In the genomic region with DNA sequence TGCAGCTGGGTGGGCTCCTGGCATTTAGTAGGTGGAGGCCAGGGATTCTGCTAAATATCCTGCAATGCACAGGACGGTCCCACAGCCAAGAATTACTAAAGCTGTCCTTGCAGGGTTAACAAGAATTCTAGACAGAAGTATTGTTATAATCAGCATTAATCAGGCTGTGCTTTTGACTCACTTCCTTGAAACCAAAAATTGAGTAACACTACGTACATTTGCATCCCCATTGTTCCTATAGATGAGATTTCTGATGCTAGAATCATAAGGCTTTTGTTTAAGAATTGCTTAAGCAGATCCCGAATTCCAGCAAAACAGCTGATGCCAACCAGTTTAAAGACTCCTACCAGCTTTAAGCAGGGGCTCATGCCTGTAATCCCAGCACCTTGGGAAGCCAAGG, we compare ENCODE assay signal across 9 cellular contexts. TPM values are rescaled to one million over a fixed set of nuclear protein-coding genes. Genes with fewer than 3 reads are reported as not detected.
DNase-seq lines count a peak whose midpoint lies in the region; ATAC-seq, FAIRE-seq and TF ChIP-seq lines count a peak whose summit lies in the region.
"Had no signal": no experiment of that assay in that cellular context is flagged by ENCODE, and none has a peak within 500 bp of the region (broad histone marks: within the 10 kb centered on the region; RNA-seq: fewer than 3 reads in every experiment).

No MANE protein-coding gene starts in this region.

- peak overlapping the region; percentile 88 for H2AFZ ChIP-seq in HCT116 (ENCODE audit: low read depth, low read length, poor library complexity, severe bottlenecking)

- TF ChIP-seq CTCF in HCT116 (IDR thresholded peaks at IDR 0.05 in 2 of 3, conservative IDR thresholded peaks at IDR 0.05 in 1 of 3; ENCODE audit: borderline replicate concordance in 1 of 3, insufficient read depth in 1 of 3, low read depth in 2 of 3, low read length in 2 of 3) (no peak), NB4 (IDR thresholded peaks at IDR 0.05; ENCODE audit: low read depth, low read length) (no peak), bronchial epithelial cell (IDR thresholded peaks at IDR 0.05; ENCODE audit: insufficient read depth, low read length, severe bottlenecking) (no peak), fibroblast of the aortic adventitia (IDR thresholded peaks at IDR 0.05; ENCODE audit: insufficient read depth, low read length) (no peak), GM13977 (IDR thresholded peaks at IDR 0.05; ENCODE audit: extremely low read depth, insufficient read depth, missing control alignments) (no peak)

- intact Hi-C loops in HCT116 (cut with micrococcal nuclease) = loop anchor here (1.0 to 10.0 kb wide), 5 partner anchors 214 to 659 kb away; a partner anchor contains a TSS

- H4K20me1 ChIP-seq in HCT116 (ENCODE audit: insufficient read depth) = no peaks in the 10 kb centered on the region

- no TSS peak for BruUV-seq in HCT116 (replicated peaks; lab: Mats Ljungman, UMichigan)

- POLR2A ChIA-PET in HCT116 (lab: Charles Lee) = no interaction called here

- no peak overlapping the region for H3K9ac ChIP-seq in HCT116 (ENCODE audit: low read length)

- RAD21 ChIA-PET in HCT116 (lab: Charles Lee; ENCODE audit: low non-redundant PET in 1 of 2, low total read pairs in 2 of 2, uncharacterized antibody in 2 of 2, unreplicated experiment in 2 of 2) = interaction anchor here in 1 of 2 experiments (1.4 kb wide), 1 partner anchor 483 kb away, joined by 3 read pairs; no protein-coding TSS in a partner anchor

- H3K9me3 ChIP-seq in HCT116 (ENCODE audit: control insufficient read depth in 1 of 2, insufficient read depth in 1 of 2, low read depth in 1 of 2, low read length in 2 of 2) = no peaks in the 10 kb centered on the region

- H3K9me2 ChIP-seq in HCT116 (ENCODE audit: insufficient read depth) = no peaks in the 10 kb centered on the region

- H3K27me3 ChIP-seq in HCT116 (ENCODE audit: insufficient read depth, low read length) (peaks cover 21% of the 10 kb centered on the region), bronchial epithelial cell (ENCODE audit: control insufficient read depth, insufficient read depth, low read length) (peaks cover 12% of the 10 kb centered on the region)

- in situ Hi-C loops in GM13977 (cut with MboI; ENCODE audit: low pct_unique_long_range_greater_than_20kb, low sequenced_read_pairs, unreplicated experiment) = loop anchor here (25.0 kb wide), 2 partner anchors 224 to 449 kb away; a partner anchor contains a TSS

- no peak for FAIRE-seq in bronchial epithelial cell (lab: Jason Lieb, UNC)

- H3K4me2 ChIP-seq in HCT116 (ENCODE audit: low read length) = no peak overlapping the region

- no peak for DNase-seq in HCT116 (ENCODE audit: low read depth, low spot score)
- DNase-seq in NB4 (ENCODE audit: low read depth) = peak; percentile 10
- peak; percentile 88 for DNase-seq in bronchial epithelial cell (ENCODE audit: low read depth)
- peak; percentile 4 for DNase-seq in fibroblast of the aortic adventitia (ENCODE audit: low read depth)
- DNase-seq in HPDE6-E6E7 (ENCODE audit: extremely low spot score) = no peak
- no peak for DNase-seq in amniotic stem cell (lab: John Stamatoyannopoulos, UW)
- DNase-seq in GM13977 (ENCODE audit: low spot score) = no peak

- CTCF ChIA-PET in HCT116 (lab: Charles Lee) = interaction anchor here (1.4 to 1.9 kb wide), 2 partner anchors 257 to 483 kb away, joined by 3 to 23 read pairs; no protein-coding TSS in a partner anchor

- H3K79me2 ChIP-seq in HCT116 (ENCODE audit: insufficient read depth, low read length) = no peaks in the 10 kb centered on the region

- TF ChIP-seq POLR2A in HCT116 (IDR thresholded peaks at IDR 0.05; ENCODE audit: borderline replicate concordance, extremely low read depth, insufficient read depth, insufficient read length) (no peak), NB4 (IDR thresholded peaks at IDR 0.05; ENCODE audit: extremely low read depth, insufficient read length) (no peak)

- H3K36me3 ChIP-seq in HCT116 (ENCODE audit: control insufficient read depth in 1 of 2, insufficient read depth in 2 of 2, low read length in 2 of 2) = no peaks in the 10 kb centered on the region
- no peaks in the 10 kb centered on the region for H3K36me3 ChIP-seq in bronchial epithelial cell (ENCODE audit: control insufficient read depth, insufficient read depth, low read length)

- no peak overlapping the region for H3K27ac ChIP-seq in HCT116 (ENCODE audit: low read depth, low read length)

- TF ChIP-seq RAD21 in HCT116 (IDR thresholded peaks at IDR 0.05; ENCODE audit: low read depth) = no peak

- no peak for ATAC-seq in HCT116

- H3K4me3 ChIP-seq in HCT116 (replicated peaks in 1 of 2; ENCODE audit: low read depth in 1 of 2, low read length in 2 of 2) = no peak overlapping the region
- H3K4me3 ChIP-seq in NB4 (ENCODE audit: low read depth, low read length) = no peak overlapping the region
- no peak overlapping the region for H3K4me3 ChIP-seq in bronchial epithelial cell (ENCODE audit: low read depth, low read length)
- no peak overlapping the region for H3K4me3 ChIP-seq in fibroblast of the aortic adventitia (ENCODE audit: low read depth, low read length)

- H3K4me1 ChIP-seq in HCT116 (ENCODE audit: control insufficient read depth in 1 of 2, insufficient read depth in 2 of 2, low read length in 2 of 2) = peaks cover 0 to 9% of the 10 kb centered on the region in 2 experiments; a peak in 1 of 4 replicates

TF ChIP-seq in HCT116, 20 proteins besides CTCF, POLR2A, EP300 and RAD21:
- TF ChIP-seq CBX3 (IDR thresholded peaks at IDR 0.05; ENCODE audit: low read depth) = no peak
- TF ChIP-seq JUND (IDR thresholded peaks at IDR 0.05) = no peak
- TF ChIP-seq FOSL1 (IDR thresholded peaks at IDR 0.05; ENCODE audit: low read depth) = no peak
- TF ChIP-seq, protein P1, sequence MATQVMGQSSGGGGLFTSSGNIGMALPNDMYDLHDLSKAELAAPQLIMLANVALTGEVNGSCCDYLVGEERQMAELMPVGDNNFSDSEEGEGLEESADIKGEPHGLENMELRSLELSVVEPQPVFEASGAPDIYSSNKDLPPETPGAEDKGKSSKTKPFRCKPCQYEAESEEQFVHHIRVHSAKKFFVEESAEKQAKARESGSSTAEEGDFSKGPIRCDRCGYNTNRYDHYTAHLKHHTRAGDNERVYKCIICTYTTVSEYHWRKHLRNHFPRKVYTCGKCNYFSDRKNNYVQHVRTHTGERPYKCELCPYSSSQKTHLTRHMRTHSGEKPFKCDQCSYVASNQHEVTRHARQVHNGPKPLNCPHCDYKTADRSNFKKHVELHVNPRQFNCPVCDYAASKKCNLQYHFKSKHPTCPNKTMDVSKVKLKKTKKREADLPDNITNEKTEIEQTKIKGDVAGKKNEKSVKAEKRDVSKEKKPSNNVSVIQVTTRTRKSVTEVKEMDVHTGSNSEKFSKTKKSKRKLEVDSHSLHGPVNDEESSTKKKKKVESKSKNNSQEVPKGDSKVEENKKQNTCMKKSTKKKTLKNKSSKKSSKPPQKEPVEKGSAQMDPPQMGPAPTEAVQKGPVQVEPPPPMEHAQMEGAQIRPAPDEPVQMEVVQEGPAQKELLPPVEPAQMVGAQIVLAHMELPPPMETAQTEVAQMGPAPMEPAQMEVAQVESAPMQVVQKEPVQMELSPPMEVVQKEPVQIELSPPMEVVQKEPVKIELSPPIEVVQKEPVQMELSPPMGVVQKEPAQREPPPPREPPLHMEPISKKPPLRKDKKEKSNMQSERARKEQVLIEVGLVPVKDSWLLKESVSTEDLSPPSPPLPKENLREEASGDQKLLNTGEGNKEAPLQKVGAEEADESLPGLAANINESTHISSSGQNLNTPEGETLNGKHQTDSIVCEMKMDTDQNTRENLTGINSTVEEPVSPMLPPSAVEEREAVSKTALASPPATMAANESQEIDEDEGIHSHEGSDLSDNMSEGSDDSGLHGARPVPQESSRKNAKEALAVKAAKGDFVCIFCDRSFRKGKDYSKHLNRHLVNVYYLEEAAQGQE (IDR thresholded peaks at IDR 0.05; ENCODE audit: low read depth) = no peak
- no peak for TF ChIP-seq EZH2phosphoT487 (IDR thresholded peaks at IDR 0.05; ENCODE audit: borderline replicate concordance)
- TF ChIP-seq, protein P2, sequence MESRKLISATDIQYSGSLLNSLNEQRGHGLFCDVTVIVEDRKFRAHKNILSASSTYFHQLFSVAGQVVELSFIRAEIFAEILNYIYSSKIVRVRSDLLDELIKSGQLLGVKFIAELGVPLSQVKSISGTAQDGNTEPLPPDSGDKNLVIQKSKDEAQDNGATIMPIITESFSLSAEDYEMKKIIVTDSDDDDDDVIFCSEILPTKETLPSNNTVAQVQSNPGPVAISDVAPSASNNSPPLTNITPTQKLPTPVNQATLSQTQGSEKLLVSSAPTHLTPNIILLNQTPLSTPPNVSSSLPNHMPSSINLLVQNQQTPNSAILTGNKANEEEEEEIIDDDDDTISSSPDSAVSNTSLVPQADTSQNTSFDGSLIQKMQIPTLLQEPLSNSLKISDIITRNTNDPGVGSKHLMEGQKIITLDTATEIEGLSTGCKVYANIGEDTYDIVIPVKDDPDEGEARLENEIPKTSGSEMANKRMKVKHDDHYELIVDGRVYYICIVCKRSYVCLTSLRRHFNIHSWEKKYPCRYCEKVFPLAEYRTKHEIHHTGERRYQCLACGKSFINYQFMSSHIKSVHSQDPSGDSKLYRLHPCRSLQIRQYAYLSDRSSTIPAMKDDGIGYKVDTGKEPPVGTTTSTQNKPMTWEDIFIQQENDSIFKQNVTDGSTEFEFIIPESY (IDR thresholded peaks at IDR 0.05; ENCODE audit: extremely low read depth, insufficient replicate concordance, low read length) = no peak

RNA-seq across cellular contexts. Expression of a gene that starts 11.4 kb away (rescaled TPM):
- total RNA-seq in HCT116 (2021; ENCODE audit: unreplicated experiment) (not detected), bronchial epithelial cell (not detected in 2 replicates), fibroblast of the aortic adventitia (ENCODE audit: low replicate concordance) (not detected in 2 replicates)
- not detected in 2 replicates for polyA plus RNA-seq in HCT116 (2012)
- total RNA-seq: CD8-positive, alpha-beta memory T cell; SK-MEL-5 had no signal
- polyA plus RNA-seq: CD8-positive, alpha-beta memory T cell had no signal

RNA-seq across cellular contexts. Expression of a gene that starts 58.6 kb away (rescaled TPM):
- not detected for total RNA-seq in HCT116 (2021; ENCODE audit: unreplicated experiment)
- polyA plus RNA-seq in HCT116 (2012) = not detected in 2 replicates
- not detected in 2 replicates for total RNA-seq in bronchial epithelial cell
- total RNA-seq in fibroblast of the aortic adventitia (ENCODE audit: low replicate concordance) = not detected in 2 replicates
- total RNA-seq: CD8-positive, alpha-beta memory T cell; SK-MEL-5 had no signal
- polyA plus RNA-seq: CD8-positive, alpha-beta memory T cell had no signal

Comparison
In these comparisons a context has a peak if more than half of its experiments do, and no peak if none do; other contexts are left out.
1. DNase-seq: peak in NB4 (single experiment), bronchial epithelial cell (single experiment) and fibroblast of the aortic adventitia (single experiment); none in HCT116 (single experiment), HPDE6-E6E7 (single experiment), amniotic stem cell (single experiment) and GM13977 (single experiment).